ENCODE assay signal across 14 cellular contexts in genomic region chr20:14717124-14718004, GRCh38.
A peak's percentile ranks its signal among the peaks of the same experiment; 100 is the strongest.
DNase-seq lines count a peak whose midpoint lies in the region; ATAC-seq and TF ChIP-seq lines count a peak whose summit lies in the region.
"Had no signal": no experiment of that assay in that cellular context is flagged by ENCODE, and none has a peak within 500 bp of the region (broad histone marks: within the 10 kb centered on the region; RNA-seq: fewer than 3 reads in every experiment).

No MANE protein-coding gene starts in this region.

- no peaks in the 10 kb centered on the region for H3K27me3 Mint-ChIP-seq in MCF 10A (ENCODE audit: insufficient read depth, unreplicated experiment)
- H3K27me3 Mint-ChIP-seq: activated CD4-positive, alpha-beta T cell treated with anti-CD3 and anti-CD28 coated beads, Interleukin-2, amount 10 ng/mL, durations not matched to agents 24 days and 14 days had no signal

- CTCF ChIA-PET in MCF 10A (lab: Yijun Ruan, JAX), result interaction anchor here (1.0 kb wide), 1 partner anchor 171 kb away, joined by 3 read pairs; no protein-coding TSS in a partner anchor

- TF ChIP-seq CTCF in MCF 10A (IDR thresholded peaks at IDR 0.05; ENCODE audit: unreplicated experiment), result no peak
- TF ChIP-seq CTCF in gastrocnemius medialis (IDR thresholded peaks at IDR 0.05 in 4 of 5, conservative IDR thresholded peaks at IDR 0.05 in 1 of 5), result no peak

- H3K4me1 ChIP-seq in iPS-20b (ENCODE audit: insufficient read depth, low read length), result peaks cover 32% of the 10 kb centered on the region
- peaks cover 8 to 11% of the 10 kb centered on the region in 2 donors for H3K4me1 ChIP-seq in gastrocnemius medialis
- H3K4me1 ChIP-seq: ascending aorta, BLaER1, left lung, right atrium auricular region had no signal

- no peaks in the 10 kb centered on the region for H3K9me3 ChIP-seq in iPS-20b (ENCODE audit: insufficient read depth, low read depth, low read length)
- no peaks in the 10 kb centered on the region for H3K9me3 ChIP-seq in gastrocnemius medialis
- H3K9me3 ChIP-seq: ascending aorta, BLaER1, right atrium auricular region had no signal

- peaks cover 7% of the 10 kb centered on the region for H3K9me3 Mint-ChIP-seq in MCF 10A (ENCODE audit: unreplicated experiment)

- H3K27me3 ChIP-seq in iPS-20b (ENCODE audit: insufficient read depth, low read length), result no peaks in the 10 kb centered on the region
- H3K27me3 ChIP-seq in gastrocnemius medialis, result no peaks in the 10 kb centered on the region
- H3K27me3 ChIP-seq: ascending aorta, BLaER1, left lung, right atrium auricular region had no signal

- intact Hi-C loops in MCF 10A (cut with micrococcal nuclease), result no loop called here
- intact Hi-C loops in gastrocnemius medialis (cut with DNase I; ENCODE audit: low total_unique reads), result loop anchor here (10.0 kb wide), 1 partner anchor 383 kb away; the partner anchor contains the start of gene FLRT3

- DNase-seq in DMS153 treated with DMSO at 0.1 percent for 48 hours (lab: John Stamatoyannopoulos, UW; ENCODE audit: unreplicated experiment) (no peak), MCF 10A (ENCODE audit: unreplicated experiment) (no peak), gastrocnemius medialis (no peak), NCI-H345 treated with DMSO at 0.1 percent for 48 hours (lab: John Stamatoyannopoulos, UW; ENCODE audit: unreplicated experiment) (no peak)
- DNase-seq: activated CD4-positive, alpha-beta T cell treated with anti-CD3 and anti-CD28 coated beads, Interleukin-2, amount 10 ng/mL, durations not matched to agents 24 days and 14 days; NCI-H2081 treated with DMSO at 0.1 percent for 48 hours had no signal

- H3K4me1 Mint-ChIP-seq in MCF 10A (ENCODE audit: insufficient read depth, unreplicated experiment), result peaks cover 14% of the 10 kb centered on the region
- H3K4me1 Mint-ChIP-seq: activated CD4-positive, alpha-beta T cell treated with anti-CD3 and anti-CD28 coated beads, Interleukin-2, amount 10 ng/mL, durations not matched to agents 24 days and 14 days had no signal

- POLR2A ChIA-PET in MCF 10A (lab: Yijun Ruan, JAX), result interaction anchor here (1.2 kb wide), 1 partner anchor 8 kb away, joined by 3 read pairs; no protein-coding TSS in a partner anchor

- no peaks in the 10 kb centered on the region for H3K36me3 ChIP-seq in iPS-20b (ENCODE audit: insufficient read depth, low read depth, low read length)
- H3K36me3 ChIP-seq in gastrocnemius medialis, result no peaks in the 10 kb centered on the region
- H3K36me3 ChIP-seq: ascending aorta, BLaER1, left lung, right atrium auricular region had no signal

- H3K9ac ChIP-seq in iPS-20b (ENCODE audit: low read depth, low read length), result no peak overlapping the region
- H3K9ac ChIP-seq: BLaER1 had no signal

- no peak overlapping the region for H3K4me3 Mint-ChIP-seq in MCF 10A (ENCODE audit: unreplicated experiment)
- H3K4me3 Mint-ChIP-seq: activated CD4-positive, alpha-beta T cell treated with anti-CD3 and anti-CD28 coated beads, Interleukin-2, amount 10 ng/mL, durations not matched to agents 24 days and 14 days had no signal

- peak; percentile 83 for ATAC-seq in GM18505 (IDR thresholded peaks at IDR 0.05; ENCODE audit: unreplicated experiment)
- ATAC-seq in GM21515 (IDR thresholded peaks at IDR 0.05; ENCODE audit: unreplicated experiment), result peak; percentile 74
- peak; percentile 91 for ATAC-seq in HG03378 (IDR thresholded peaks at IDR 0.05; ENCODE audit: unreplicated experiment)
- ATAC-seq in gastrocnemius medialis, result no peak
- ATAC-seq: left lung had no signal

- no peaks in the 10 kb centered on the region for H3K36me3 Mint-ChIP-seq in MCF 10A (ENCODE audit: insufficient read depth, unreplicated experiment)

- no peak overlapping the region for H3K4me3 ChIP-seq in iPS-20b (ENCODE audit: low read length)
- H3K4me3 ChIP-seq in gastrocnemius medialis, result no peak overlapping the region
- H3K4me3 ChIP-seq: ascending aorta, BLaER1, left lung, right atrium auricular region had no signal

- in situ Hi-C loops in gastrocnemius medialis (cut with MboI; ENCODE audit: low sequenced_read_pairs in 4 of 4), result no loop called here

- H3K27ac ChIP-seq in iPS-20b (ENCODE audit: low read length) (peak overlapping the region; percentile 31), gastrocnemius medialis (no peak overlapping the region)
- H3K27ac ChIP-seq: ascending aorta, BLaER1, left lung, right atrium auricular region had no signal

- H3K27ac Mint-ChIP-seq in MCF 10A (ENCODE audit: low read depth, unreplicated experiment), result no peak overlapping the region
- H3K27ac Mint-ChIP-seq: activated CD4-positive, alpha-beta T cell treated with anti-CD3 and anti-CD28 coated beads, Interleukin-2, amount 10 ng/mL, durations not matched to agents 24 days and 14 days had no signal

- BruUV-seq in MCF 10A (replicated peaks; lab: Mats Ljungman, UMichigan), result no TSS peak

- TF ChIP-seq POLR2A in GM18505 (IDR thresholded peaks at IDR 0.05; ENCODE audit: borderline replicate concordance, extremely low read depth, insufficient read depth, insufficient read length) (no peak), gastrocnemius medialis (IDR thresholded peaks at IDR 0.05) (no peak)

Comparison
In these comparisons a context has a peak if more than half of its experiments do, and no peak if none do; other contexts are left out.
1. ATAC-seq: peak in GM18505 (single experiment), GM21515 (single experiment) and HG03378 (single experiment); none in gastrocnemius medialis (0 of 2).